In the genomic region with DNA sequence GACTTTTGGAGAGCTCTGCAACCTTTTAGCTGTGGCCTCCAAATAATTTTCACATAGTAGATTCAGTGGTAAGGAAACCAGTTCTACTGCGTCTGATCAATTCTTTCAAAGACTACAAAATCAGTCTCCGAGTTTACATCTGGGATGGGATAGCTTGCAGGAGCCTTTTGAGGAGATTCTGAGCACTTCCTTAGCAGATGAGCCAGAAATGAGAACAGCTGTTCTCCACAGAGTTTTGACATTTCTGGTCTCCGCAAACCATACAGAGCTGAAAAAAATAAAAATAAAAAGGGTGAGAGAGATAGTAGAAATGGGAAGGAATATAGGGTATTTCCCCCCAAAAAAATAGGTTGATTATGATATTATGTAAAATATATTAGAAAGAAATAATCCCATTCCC, we compare ENCODE assay signal across 23 cellular contexts.
DNase-seq lines count a peak whose midpoint lies in the region; ATAC-seq and TF ChIP-seq lines count a peak whose summit lies in the region.
"Had no signal": no experiment of that assay in that cellular context is flagged by ENCODE, and none has a peak within 500 bp of the region (broad histone marks: within the 10 kb centered on the region; RNA-seq: fewer than 3 reads in every experiment).

No MANE protein-coding gene starts in this region.

- no peak overlapping the region for H2BK5ac ChIP-seq in mesenchymal stem cell (ENCODE audit: low read depth, low read length, poor library complexity, severe bottlenecking)

- no peak overlapping the region for H3K18ac ChIP-seq in mesenchymal stem cell (ENCODE audit: low read depth in 1 of 2, low read length in 2 of 2)

- H3K4me1 ChIP-seq in left ventricle myocardium inferior (peaks cover 5% of the 10 kb centered on the region), mesenchymal stem cell (ENCODE audit: control insufficient read depth, insufficient read depth, low read depth, low read length) (peaks cover 3% of the 10 kb centered on the region)
- H3K4me1 ChIP-seq: BE2C had no signal

- intact Hi-C loops in Right ventricle myocardium superior (cut with DNase I) (no loop called here), cardiac septum (cut with DNase I) (no loop called here), left ventricle myocardium inferior (cut with micrococcal nuclease) (no loop called here)

- no peak overlapping the region for H2BK15ac ChIP-seq in mesenchymal stem cell (ENCODE audit: low read depth, poor library complexity, severe bottlenecking)

- no peak overlapping the region for H2BK12ac ChIP-seq in mesenchymal stem cell (ENCODE audit: low read length in 2 of 2)

- no peak overlapping the region for H3K4me2 ChIP-seq in mesenchymal stem cell (ENCODE audit: low read length, poor library complexity, severe bottlenecking)
- H3K4me2 ChIP-seq: A549; BLaER1 treated with 17β-estradiol and CSF1 and Interleukin-3, amounts not matched to agents 10 nM and 100 nM; GM23338 had no signal

- H4K8ac ChIP-seq in mesenchymal stem cell (ENCODE audit: low read length), result no peak overlapping the region

- H3K9ac ChIP-seq in mesenchymal stem cell (ENCODE audit: low read length), result no peak overlapping the region
- H3K9ac ChIP-seq: BLaER1 treated with 17β-estradiol and CSF1 and Interleukin-3, amounts not matched to agents 10 nM and 100 nM had no signal

- peaks cover 22% of the 10 kb centered on the region for H3K36me3 ChIP-seq in left ventricle myocardium inferior
- no peaks in the 10 kb centered on the region for H3K36me3 ChIP-seq in mesenchymal stem cell (ENCODE audit: control insufficient read depth in 1 of 2, insufficient read depth in 2 of 2, low read depth in 1 of 2, low read length in 2 of 2)
- H3K36me3 ChIP-seq: BE2C; BLaER1 treated with 17β-estradiol and CSF1 and Interleukin-3, amounts not matched to agents 10 nM and 100 nM had no signal

- H3K27ac ChIP-seq in left ventricle myocardium inferior (replicated peaks) (peak overlapping the region; percentile 43), mesenchymal stem cell (ENCODE audit: low read length, poor library complexity, severe bottlenecking) (no peak overlapping the region)
- H3K27ac ChIP-seq: A549; BLaER1 treated with 17β-estradiol and CSF1 and Interleukin-3, amounts not matched to agents 10 nM and 100 nM had no signal

- 94% methylated on average over 3 of the region's 3 CpGs for WGBS in mesenchymal stem cell

- H2AK5ac ChIP-seq in mesenchymal stem cell (ENCODE audit: low read length, severe bottlenecking), result peak overlapping the region; percentile 79

- H2BK120ac ChIP-seq in mesenchymal stem cell (ENCODE audit: low read depth, low read length), result no peak overlapping the region

- no peak overlapping the region for H3K4ac ChIP-seq in mesenchymal stem cell (ENCODE audit: low read depth in 1 of 2, low read length in 2 of 2)

- H3K9me3 ChIP-seq in left ventricle myocardium inferior (replicated peaks), result no peaks in the 10 kb centered on the region
- H3K9me3 ChIP-seq in mesenchymal stem cell (ENCODE audit: control insufficient read depth, low read length), result no peaks in the 10 kb centered on the region
- H3K9me3 ChIP-seq: A549, BE2C had no signal

- ATAC-seq in Right ventricle myocardium superior (ENCODE audit: poor library complexity) (peak; percentile 71), GM21367 (IDR thresholded peaks at IDR 0.05; ENCODE audit: unreplicated experiment) (no peak)
- ATAC-seq: A549, GM12878, GM23338, HCT116 had no signal

- no peak overlapping the region for H3K14ac ChIP-seq in mesenchymal stem cell (ENCODE audit: low read length in 2 of 2)

- H4K91ac ChIP-seq in mesenchymal stem cell (ENCODE audit: low read length), result no peak overlapping the region

- no peak overlapping the region for H3K23ac ChIP-seq in mesenchymal stem cell (ENCODE audit: low read length in 2 of 2)

- no peaks in the 10 kb centered on the region for H3K79me1 ChIP-seq in mesenchymal stem cell (replicated peaks; ENCODE audit: low read length, poor library complexity, severe bottlenecking)

- DNase-seq in Right ventricle myocardium superior, result no peak
- DNase-seq in cardiac septum (ENCODE audit: low spot score), result no peak
- no peak for DNase-seq in left ventricle myocardium inferior
- no peak for DNase-seq in mesenchymal stem cell
- no peak for DNase-seq in mesenteric fat pad (ENCODE audit: low spot score)
- no peak for DNase-seq in NAMALWA (ENCODE audit: low spot score)
- DNase-seq: 8988T; ACHN; AML-193; BE2C; CD4-positive, alpha-beta T cell; CD8-positive, alpha-beta memory T cell; DMS 273 treated with DMSO at 0.1 percent for 48 hours; DMS79; EL; GDM1; H9 had no signal

- H3K4me3 ChIP-seq in left ventricle myocardium inferior (no peak overlapping the region), mesenchymal stem cell (ENCODE audit: insufficient read depth in 1 of 2, low read depth in 1 of 2, low read length in 2 of 2) (no peak overlapping the region)
- H3K4me3 ChIP-seq: A549; BLaER1 treated with 17β-estradiol and CSF1 and Interleukin-3, amounts not matched to agents 10 nM and 100 nM; GM12878; GM23338 had no signal

- TF ChIP-seq CTCF in left ventricle myocardium inferior (IDR thresholded peaks at IDR 0.05; ENCODE audit: borderline replicate concordance), result no peak

- no peaks in the 10 kb centered on the region for H3K27me3 ChIP-seq in left ventricle myocardium inferior (ENCODE audit: low read depth)
- no peaks in the 10 kb centered on the region for H3K27me3 ChIP-seq in mesenchymal stem cell (ENCODE audit: control insufficient read depth in 1 of 2, insufficient read depth in 1 of 2, low read length in 2 of 2)
- H3K27me3 ChIP-seq: BE2C; BLaER1 treated with 17β-estradiol and CSF1 and Interleukin-3, amounts not matched to agents 10 nM and 100 nM had no signal

- H2AFZ ChIP-seq in mesenchymal stem cell (ENCODE audit: low read depth, low read length), result no peak overlapping the region
- H2AFZ ChIP-seq: GM23338 had no signal
